ENCODE assay signal across 8 cellular contexts in genomic region chr2:96265840-96266569, GRCh38. TPM values are rescaled to one million over a fixed set of nuclear protein-coding genes. Genes with fewer than 3 reads are reported as not detected.
DNase-seq lines count a peak whose midpoint lies in the region; ATAC-seq and TF ChIP-seq lines count a peak whose summit lies in the region.

TSS of gene CIAO1 (plus strand) at chr2:96266225. CDS start at chr2:96266351, 126 bp downstream.
TSS of gene TMEM127 (minus strand) at chr2:96265997. CDS start at chr2:96265381, 616 bp downstream.

- TF ChIP-seq CTCF in kidney epithelial cell (IDR thresholded peaks at IDR 0.05; ENCODE audit: insufficient read depth, low read length, poor library complexity, severe bottlenecking) = peak; percentile 46

- peak; percentile 88 for TF ChIP-seq POLR2A in GM19099 (IDR thresholded peaks at IDR 0.05; ENCODE audit: extremely low read depth, insufficient read length, low read depth)

- peak; percentile 93 for ATAC-seq in HG03432 (IDR thresholded peaks at IDR 0.05; ENCODE audit: unreplicated experiment)

- H3K27me3 ChIP-seq in kidney epithelial cell (ENCODE audit: control insufficient read depth, insufficient read depth, low read length) = no peaks in the 10 kb centered on the region

- H3K36me3 ChIP-seq in kidney epithelial cell (ENCODE audit: control insufficient read depth, insufficient read depth, low read length) = peaks cover 2% of the 10 kb centered on the region

- peak within 1 kb of the TSS; percentile 91 for H3K4me3 ChIP-seq in kidney epithelial cell (ENCODE audit: low read depth, low read length)

- DNase-seq in Ammon's horn (ENCODE audit: low spot score) (peak; percentile 99), NCI-H510A (lab: John Stamatoyannopoulos, UW) (peak; percentile 95), cerebellum (ENCODE audit: low spot score) (peak; percentile 99), kidney epithelial cell (ENCODE audit: low read depth) (peak; percentile 85)
- peak; percentile 97 for DNase-seq in activated CD4-positive, alpha-beta T cell treated with anti-CD3 and anti-CD28 coated beads for 1 hour
- peak; percentile 98 to 99 for DNase-seq in stimulated activated CD4-positive, alpha-beta T cell treated with anti-CD3 and anti-CD28 coated beads, Interleukin-15, amount 100 ng/mL, for 48 hours (ENCODE audit: low read depth in 2 of 2)

RNA-seq across cellular contexts. Expression of gene CIAO1, which starts in this region (rescaled TPM):
- 69.5 TPM for total RNA-seq in cerebellum
- total RNA-seq in kidney epithelial cell = 73.7 and 114 TPM in 2 replicates

RNA-seq across cellular contexts. Expression of gene TMEM127, which starts in this region (rescaled TPM):
- total RNA-seq in cerebellum (19.7 TPM), kidney epithelial cell (54.9 and 63.5 TPM in 2 replicates)

Comparison
In these comparisons a context has a peak if more than half of its experiments do, and no peak if none do; other contexts are left out.
1. Peak in every context shown above with its lines: DNase-seq, ATAC-seq and H3K4me3 ChIP-seq.